7 cellular contexts compared by ENCODE assay signal in the genomic region with DNA sequence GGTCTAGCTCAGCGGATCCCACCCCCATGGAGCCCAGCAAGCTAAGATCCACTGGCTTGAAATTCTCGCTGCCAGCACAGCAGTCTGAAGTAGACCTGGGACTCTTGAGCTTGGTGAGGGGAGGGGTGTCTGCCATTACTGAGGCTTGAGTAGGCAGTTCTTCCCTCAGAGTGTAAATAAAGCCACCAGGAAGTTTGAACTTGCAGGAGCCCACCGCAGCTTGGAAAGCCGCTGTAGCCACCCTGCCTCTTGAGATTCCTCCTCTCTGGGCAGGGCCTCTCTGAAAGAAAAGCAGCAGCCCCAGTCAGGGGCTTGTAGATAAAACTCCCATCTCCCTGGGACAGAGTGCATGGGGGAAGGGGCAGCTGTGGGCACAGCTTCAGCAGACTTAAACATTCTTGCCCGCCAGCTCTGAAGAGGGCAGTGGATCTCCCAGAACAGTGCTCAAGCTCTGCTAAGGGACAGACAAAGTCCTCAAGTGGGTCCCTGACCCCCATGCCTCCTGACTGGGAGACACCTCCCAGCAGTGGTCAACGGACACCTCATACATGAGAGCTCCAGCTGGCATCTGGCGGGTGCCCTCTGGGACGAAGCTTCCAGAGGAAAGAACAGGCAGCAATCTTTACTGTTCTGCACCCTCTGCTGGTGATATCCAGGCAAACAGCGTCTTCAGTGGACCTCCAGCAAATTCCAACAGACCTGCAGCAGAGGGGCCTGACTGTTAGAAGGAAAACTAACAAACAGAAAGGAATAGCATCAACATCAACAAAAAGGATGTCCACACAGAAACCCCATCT. TPM values are rescaled to one million over a fixed set of nuclear protein-coding genes. Genes with fewer than 3 reads are reported as not detected.
DNase-seq lines count a peak whose midpoint lies in the region; ATAC-seq, FAIRE-seq and TF ChIP-seq lines count a peak whose summit lies in the region.
"Not testable (repeated sequence)": the region's sequence is repeated elsewhere in the genome, so short reads cannot be mapped to it uniquely, and the experiment has no call there.

No MANE protein-coding gene starts in this region.

- not testable (repeated sequence) for H3K56ac ChIP-seq in IMR-90 (ENCODE audit: extremely low read depth, insufficient read depth, low read length)

- H3K27ac Mint-ChIP-seq in neural progenitor cell, result not testable (repeated sequence)

- H2BK20ac ChIP-seq in IMR-90 (ENCODE audit: low read depth, low read length), result not testable (repeated sequence)

- TF ChIP-seq RAD21 in IMR-90 (IDR thresholded peaks at IDR 0.05; ENCODE audit: low read length), result not testable (repeated sequence)

- not testable (repeated sequence) for H4K20me1 ChIP-seq in IMR-90 (ENCODE audit: insufficient read depth, low read length); fibroblast of lung (ENCODE audit: control insufficient read depth, extremely low read depth, insufficient read depth, low read length); neural progenitor cell (ENCODE audit: low read depth)

- H3K4me1 Mint-ChIP-seq in neural progenitor cell, result not testable (repeated sequence)

- not testable (repeated sequence) for H3K27ac ChIP-seq in IMR-90 (ENCODE audit: insufficient read depth, low read length); fibroblast of lung (ENCODE audit: insufficient read depth, low read length); neural progenitor cell
- H3K27ac ChIP-seq in kidney (ENCODE audit: low read depth in 2 of 2, low read length in 2 of 2), result peak overlapping the region in 1 of 2 donors; percentile 32

- H3K27me3 ChIP-seq in IMR-90 (ENCODE audit: control insufficient read depth, insufficient read depth, low read length); fibroblast of lung (ENCODE audit: control insufficient read depth, insufficient read depth, low read length); neural progenitor cell: not testable (repeated sequence)

- in situ Hi-C loops in IMR-90 (cut with MboI; ENCODE audit: low sequenced_read_pairs), result not testable (repeated sequence)

- dilution Hi-C loops in IMR-90 (cut with HindIII; ENCODE audit: low sequenced_read_pairs, unreplicated experiment), result not testable (repeated sequence)

- not testable (repeated sequence) for H2BK15ac ChIP-seq in IMR-90 (ENCODE audit: low read depth, low read length)

- H3K36me3 ChIP-seq in IMR-90 (ENCODE audit: control insufficient read depth, insufficient read depth, low read length); fibroblast of lung (ENCODE audit: control insufficient read depth, insufficient read depth, low read length); kidney (ENCODE audit: control insufficient read depth in 1 of 2, insufficient read depth in 2 of 2, low read length in 2 of 2); neural progenitor cell: not testable (repeated sequence)

- CTCF ChIA-PET in IMR-90 (lab: Yijun Ruan, JAX), result interaction anchor here (0.7 kb wide), 1 partner anchor 60 kb away, joined by 3 read pairs; no protein-coding TSS in a partner anchor

- H3K79me1 ChIP-seq in IMR-90 (ENCODE audit: low read depth in 1 of 2, low read length in 2 of 2), result not testable (repeated sequence)

- not testable (repeated sequence) for H3K4me2 ChIP-seq in IMR-90 (ENCODE audit: low read depth, low read length); fibroblast of lung (ENCODE audit: extremely low read depth, insufficient read depth, low read length); neural progenitor cell

- not testable (repeated sequence) for ATAC-seq in IMR-90 (ENCODE audit: low read depth)

- not testable (repeated sequence) for H3K4me3 ChIP-seq in IMR-90 (ENCODE audit: insufficient read depth, low read depth, low read length); fibroblast of lung (replicated peaks in 1 of 4; ENCODE audit: control extremely low read depth in 1 of 4, insufficient read depth in 1 of 4, low read depth in 3 of 4, low read length in 4 of 4); kidney (ENCODE audit: low read length in 2 of 2); neural progenitor cell

- H3K4me1 ChIP-seq in IMR-90 (ENCODE audit: control insufficient read depth, insufficient read depth, low read length); fibroblast of lung (ENCODE audit: control insufficient read depth, extremely low read depth, insufficient read depth, low read length); neural progenitor cell: not testable (repeated sequence)
- peaks cover 13 to 23% of the 10 kb centered on the region in 2 donors for H3K4me1 ChIP-seq in kidney (ENCODE audit: control insufficient read depth in 1 of 2, insufficient read depth in 1 of 2, low read depth in 1 of 2, low read length in 2 of 2)

- not testable (repeated sequence) for H2AK9ac ChIP-seq in IMR-90 (replicated peaks; ENCODE audit: low read depth, low read length, poor library complexity)

- not testable (repeated sequence) for H4K5ac ChIP-seq in IMR-90 (ENCODE audit: low read depth, low read length)

- H3K18ac ChIP-seq in IMR-90 (ENCODE audit: low read depth, low read length), result not testable (repeated sequence)

- no CpG with 5 or more reads among the region's 9 CpGs for WGBS in IMR-90 (ENCODE audit: extremely low coverage in 2 of 2, insufficient read length in 1 of 2), 2 experiments

- H4K8ac ChIP-seq in IMR-90 (ENCODE audit: low read depth in 2 of 2, low read length in 2 of 2), result not testable (repeated sequence)

- DNase-seq in Daoy (ENCODE audit: low read depth) (peak; percentile 37), RPMI7951 (ENCODE audit: low read depth) (peak; percentile 32), cerebellar cortex (ENCODE audit: low spot score) (peak; percentile 8), kidney (peak; percentile 51), neural progenitor cell (ENCODE audit: low spot score) (peak; percentile 16)
- DNase-seq in IMR-90; fibroblast of lung (ENCODE audit: low read depth in 2 of 2): not testable (repeated sequence)

- H2BK120ac ChIP-seq in IMR-90 (ENCODE audit: low read depth, low read length), result not testable (repeated sequence)

- H2AFZ ChIP-seq in IMR-90 (replicated peaks; ENCODE audit: low read length, poor library complexity); fibroblast of lung (ENCODE audit: low read length): not testable (repeated sequence)
- H2AFZ ChIP-seq in neural progenitor cell (replicated peaks), result peak overlapping the region; percentile 6

- not testable (repeated sequence) for H3K36me3 Mint-ChIP-seq in neural progenitor cell

- POLR2A ChIA-PET in IMR-90 (lab: Charles Lee; ENCODE audit: unreplicated experiment), result not testable (repeated sequence)

- H3K14ac ChIP-seq in IMR-90 (replicated peaks; ENCODE audit: low read depth, low read length), result not testable (repeated sequence)

- H3K9me1 ChIP-seq in IMR-90 (ENCODE audit: insufficient read depth, low read length), result not testable (repeated sequence)

- BruUV-seq in IMR-90 (replicated peaks; lab: Mats Ljungman, UMichigan), result not testable (repeated sequence)

- H3K9me3 Mint-ChIP-seq in neural progenitor cell, result peaks cover 16% of the 10 kb centered on the region

- not testable (repeated sequence) for H3K79me2 ChIP-seq in fibroblast of lung (ENCODE audit: control insufficient read depth, insufficient read depth, low read length); neural progenitor cell (ENCODE audit: low read depth)

- H4K91ac ChIP-seq in IMR-90 (ENCODE audit: insufficient read depth, low read depth, low read length), result not testable (repeated sequence)

- not testable (repeated sequence) for H3K23ac ChIP-seq in IMR-90 (ENCODE audit: low read depth, low read length)

- not testable (repeated sequence) for TF ChIP-seq POLR2A in IMR-90 (IDR thresholded peaks at IDR 0.05; ENCODE audit: low read depth, low read length)

- not testable (repeated sequence) for H3K4me3 Mint-ChIP-seq in neural progenitor cell

- H3F3A ChIP-seq in neural progenitor cell (ENCODE audit: low read depth), result not testable (repeated sequence)

- not testable (repeated sequence) for H3K27me3 Mint-ChIP-seq in neural progenitor cell (ENCODE audit: insufficient read depth, low read depth)

- H2BK5ac ChIP-seq in IMR-90 (ENCODE audit: low read depth, low read length, poor library complexity, severe bottlenecking), result not testable (repeated sequence)

- H2AK5ac ChIP-seq in IMR-90 (ENCODE audit: low read depth, low read length), result not testable (repeated sequence)

- H3K4ac ChIP-seq in IMR-90 (ENCODE audit: low read depth, low read length), result not testable (repeated sequence)

- H3K9ac ChIP-seq in IMR-90 (ENCODE audit: low read depth, low read length); fibroblast of lung (ENCODE audit: insufficient read depth, low read length); kidney (ENCODE audit: low read length in 2 of 2); neural progenitor cell: not testable (repeated sequence)

- H3K9me3 ChIP-seq in IMR-90 (ENCODE audit: control insufficient read depth, insufficient read depth, low read length); fibroblast of lung (ENCODE audit: control insufficient read depth, insufficient read depth, low read depth, low read length); kidney (ENCODE audit: control insufficient read depth in 1 of 2, low read length in 2 of 2); neural progenitor cell (ENCODE audit: low read depth): not testable (repeated sequence)

- TF ChIP-seq CTCF in IMR-90 (conservative IDR thresholded peaks at IDR 0.05; ENCODE audit: low read depth, low read length), result 0 out of 2 replicates have a peak, but pooled peaks have one; percentile 2
- peak; percentile 6 to 16 for TF ChIP-seq CTCF in fibroblast of lung (conservative IDR thresholded peaks at IDR 0.05 in 1 of 2, IDR thresholded peaks at IDR 0.05 in 1 of 2; ENCODE audit: low read depth in 1 of 2, low read length in 2 of 2)
- TF ChIP-seq CTCF in kidney (IDR thresholded peaks at IDR 0.05; ENCODE audit: borderline replicate concordance, extremely low read depth, insufficient read depth), result not testable (repeated sequence)
- peak; percentile 42 for TF ChIP-seq CTCF in neural progenitor cell (IDR thresholded peaks at IDR 0.05)

- intact Hi-C loops in IMR-90 (cut with micrococcal nuclease); kidney (cut with DNase I): not testable (repeated sequence)

- FAIRE-seq in kidney (lab: Jason Lieb, UNC), result not testable (repeated sequence)

RNA-seq across cellular contexts. Expression of a gene that starts 45.9 kb away (rescaled TPM):
- total RNA-seq in Daoy (2014; rRNA removed; shearing (Covaris generic)), result 0.39 and 0.97 TPM in 2 replicates
- total RNA-seq in IMR-90 (2012; rRNA removed) (0.36 and 0.56 TPM in 2 replicates), fibroblast of lung (4.6 and 7.3 TPM in 2 replicates), kidney (10.6 TPM), neural progenitor cell (ENCODE audit: low replicate concordance) (3.9 and 8.3 TPM in 2 replicates)
- polyA plus RNA-seq in IMR-90 (2012; rRNA removed) (0.37 and 0.55 TPM in 2 replicates), fibroblast of lung (1.5 and 5.5 TPM in 2 replicates), kidney (ENCODE audit: insufficient read depth, low read depth, low replicate concordance) (25.8 TPM)
- polyA plus RNA-seq in IMR-90 (2012; cell fraction: cytosol; rRNA removed), result 0.04 and 0.14 TPM in 2 replicates
- 0.45 TPM in 1 of 2 replicates, not detected in the other for polyA plus RNA-seq in IMR-90 (2012; cell fraction: nucleus; rRNA removed; ENCODE audit: low replicate concordance)
- total RNA-seq in RPMI7951 (2014; rRNA removed; shearing (Covaris generic)), result 3.1 and 10.8 TPM in 2 replicates
- polyA plus RNA-seq in fibroblast of lung (2012), result 1.0 and 2.1 TPM in 2 replicates
- not detected in 2 replicates for polyA minus RNA-seq in fibroblast of lung (ENCODE audit: low replicate concordance)
